Comparison of ENCODE assay signal across 8 cellular contexts in the genomic region with DNA sequence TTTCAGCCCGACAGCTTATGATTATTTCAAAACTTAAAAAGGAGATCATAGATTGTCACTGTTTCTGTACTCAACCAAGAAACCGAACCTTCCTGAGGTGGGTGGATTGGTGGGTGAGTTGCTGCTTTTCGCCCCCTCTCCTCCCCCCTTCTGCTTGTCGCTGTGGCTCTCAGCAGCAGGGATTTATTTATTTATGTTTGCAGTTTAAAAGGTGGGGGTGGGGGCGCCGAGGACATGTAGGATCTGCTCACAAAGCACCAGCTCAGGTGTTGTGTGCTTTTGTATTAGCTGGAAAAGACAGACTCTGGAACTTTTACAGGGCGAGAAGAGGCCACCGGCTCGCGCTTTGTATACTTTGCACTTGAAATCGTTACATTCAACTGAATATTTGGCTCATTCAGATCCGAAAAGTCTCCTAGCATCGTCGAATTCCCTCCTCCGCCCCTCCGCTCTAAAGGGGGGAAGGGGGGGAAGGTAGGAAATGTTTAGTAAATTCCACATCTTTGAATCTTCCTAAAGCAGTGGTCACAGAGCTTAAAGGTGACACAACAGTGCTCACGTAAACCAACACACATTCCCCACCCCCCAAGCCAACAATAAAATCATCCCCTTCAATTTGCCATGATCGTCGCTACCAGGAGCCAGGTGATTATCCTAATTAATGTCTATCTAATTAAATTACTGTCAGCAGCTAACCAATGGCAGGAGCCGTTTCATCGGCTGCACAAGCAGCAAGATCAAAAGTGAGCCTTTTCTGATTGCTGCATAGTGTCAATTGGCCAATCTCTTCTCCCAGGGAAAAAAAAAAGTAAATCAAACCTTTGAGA. TPM values are rescaled to one million over a fixed set of nuclear protein-coding genes. Genes with fewer than 3 reads are reported as not detected.
DNase-seq lines count a peak whose midpoint lies in the region; ATAC-seq, FAIRE-seq and TF ChIP-seq lines count a peak whose summit lies in the region.
"Had no signal": no experiment of that assay in that cellular context is flagged by ENCODE, and none has a peak within 500 bp of the region (broad histone marks: within the 10 kb centered on the region; RNA-seq: fewer than 3 reads in every experiment).

No MANE protein-coding gene starts in this region.

- H3K9me3 Mint-ChIP-seq in activated naive CD8-positive, alpha-beta T cell (ENCODE audit: low read depth) = no peaks in the 10 kb centered on the region
- H3K9me3 Mint-ChIP-seq in naive B cell = peaks cover 0 to 3% (median 0%) of the 10 kb centered on the region in 7 donors

- peak overlapping the region; percentile 76 for H3K4me3 Mint-ChIP-seq in activated naive CD8-positive, alpha-beta T cell
- H3K4me3 Mint-ChIP-seq in naive B cell = peak overlapping the region; percentile 53 to 94 (median 84)

- peaks cover 7% of the 10 kb centered on the region; the same call in 1 of the 2 replicates for H3K36me3 ChIP-seq in HUES64 (ENCODE audit: insufficient read depth, low read length)

- peaks cover 33% of the 10 kb centered on the region for H3K4me1 ChIP-seq in HUES64 (ENCODE audit: insufficient read depth, low read length)

- peak in 1 of 2 donors; percentile 23 for ATAC-seq in naive B cell (ENCODE audit: low read depth in 2 of 2)
- ATAC-seq in GM21423 (IDR thresholded peaks at IDR 0.05; ENCODE audit: unreplicated experiment) = no peak

- 3% methylated on average over 17 of the region's 21 CpGs for WGBS in HUES64

- H3K9me3 ChIP-seq in HUES64 (ENCODE audit: insufficient read depth, low read depth, low read length) = no peaks in the 10 kb centered on the region

- peaks cover 11% of the 10 kb centered on the region for H3K36me3 Mint-ChIP-seq in activated naive CD8-positive, alpha-beta T cell
- H3K36me3 Mint-ChIP-seq in naive B cell = no peaks in the 10 kb centered on the region

- no peak for TF ChIP-seq CTCF in D721Med (IDR thresholded peaks at IDR 0.05; ENCODE audit: insufficient read depth, missing control alignments)

- peak overlapping the region; percentile 55; the same call in 1 of the 2 replicates for H3K4me3 ChIP-seq in HUES64 (ENCODE audit: low read length)

- H3K9ac ChIP-seq in HUES64 (ENCODE audit: low read depth, low read length) = no peak overlapping the region

- peaks cover 96% of the 10 kb centered on the region for H3K27me3 ChIP-seq in HUES64 (ENCODE audit: insufficient read depth, low read length)

- FAIRE-seq in D721Med (lab: Jason Lieb, UNC) = peak; percentile 74

- DNase-seq in D721Med (ENCODE audit: insufficient read length, low spot score) = no peak
- no peak for DNase-seq in naive B cell
- no peak for DNase-seq in NCI-H1694 (lab: John Stamatoyannopoulos, UW)
- no peak for DNase-seq in effector CD4-positive, alpha-beta T cell
- DNase-seq: SIG-M5 had no signal

- H3K27ac Mint-ChIP-seq in activated naive CD8-positive, alpha-beta T cell = no peak overlapping the region
- peak overlapping the region in 1 of 6 donors; percentile 24 for H3K27ac Mint-ChIP-seq in naive B cell

- no peak overlapping the region for H3K27ac ChIP-seq in HUES64 (ENCODE audit: low read depth, low read length)

- peaks cover 46% of the 10 kb centered on the region for H3K4me1 Mint-ChIP-seq in activated naive CD8-positive, alpha-beta T cell (ENCODE audit: low read depth)
- peaks cover 47 to 52% (median 48%) of the 10 kb centered on the region in 3 donors for H3K4me1 Mint-ChIP-seq in naive B cell

- H3K27me3 Mint-ChIP-seq in activated naive CD8-positive, alpha-beta T cell = peaks cover 52% of the 10 kb centered on the region
- peaks cover 53 to 67% (median 64%) of the 10 kb centered on the region in 3 donors for H3K27me3 Mint-ChIP-seq in naive B cell

RNA-seq across cellular contexts. Expression of gene TBR1, which starts 0.4 kb away (rescaled TPM):
- polyA plus RNA-seq in HUES64 (2013, experiment 1 of 2) = not detected
- not detected for polyA plus RNA-seq in HUES64 (2013, experiment 2 of 2)
- not detected for polyA plus RNA-seq in naive B cell (ENCODE audit: low read depth in 6 of 6)
